In the genomic region with DNA sequence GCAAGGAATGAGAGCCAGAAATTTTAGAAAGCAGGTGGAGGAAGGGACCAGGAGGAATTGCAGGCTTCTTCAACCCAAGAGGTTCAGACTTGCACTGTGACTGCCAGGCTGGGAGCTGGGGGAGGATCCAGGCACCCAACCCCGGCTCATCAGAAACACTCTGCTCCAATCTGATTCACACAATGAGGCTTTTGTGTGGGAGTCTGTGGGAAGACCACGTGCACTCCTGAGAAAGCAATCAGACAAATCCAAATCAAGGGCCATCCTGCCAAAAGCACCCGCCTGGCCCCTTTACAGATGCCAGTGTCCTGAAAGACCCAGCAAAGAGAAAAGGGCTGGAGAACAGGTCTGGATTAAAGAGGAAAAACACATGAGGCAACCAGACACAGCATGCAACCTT, we compare ENCODE assay signal across 13 cellular contexts. TPM values are rescaled to one million over a fixed set of nuclear protein-coding genes. Genes with fewer than 3 reads are reported as not detected.
DNase-seq lines count a peak whose midpoint lies in the region; TF ChIP-seq lines count a peak whose summit lies in the region.
"Had no signal": no experiment of that assay in that cellular context is flagged by ENCODE, and none has a peak within 500 bp of the region (broad histone marks: within the 10 kb centered on the region; RNA-seq: fewer than 3 reads in every experiment).

No MANE protein-coding gene starts in this region.

- POLR2A ChIA-PET in PC-9 (lab: Charles Lee; ENCODE audit: unreplicated experiment) = no interaction called here

- H3K4me1 ChIP-seq in thyroid gland (peaks cover 14 to 17% of the 10 kb centered on the region in 2 donors), PC-9 (replicated peaks; ENCODE audit: insufficient read depth) (no peaks in the 10 kb centered on the region), spleen (peaks cover 0 to 32% (median 17%) of the 10 kb centered on the region in 6 donors)

- H3K4me3 ChIP-seq in thyroid gland (replicated peaks in 1 of 3) = no peak overlapping the region
- H3K4me3 ChIP-seq in PC-9 = no peak overlapping the region
- H3K4me3 ChIP-seq in spleen = no peak overlapping the region
- H3K4me3 ChIP-seq: hepatocyte had no signal

- H3K9me3 Mint-ChIP-seq in mesothelial cell of epicardium = no peaks in the 10 kb centered on the region
- H3K9me3 Mint-ChIP-seq: stimulated activated naive B cell treated with anti-CD40 and anti-IgM and Interleukin-4, amounts not matched to agents 10 μg/mL and 1 μg/mL and 100 μg/mL, for 72 hours had no signal

- no peak overlapping the region for H2AFZ ChIP-seq in PC-9
- H2AFZ ChIP-seq: hepatocyte had no signal

- no peak for TF ChIP-seq POLR2A in thyroid gland (IDR thresholded peaks at IDR 0.05)
- no peak for TF ChIP-seq POLR2A in spleen (IDR thresholded peaks at IDR 0.05)

- peak overlapping the region; percentile 66 for H3K27ac Mint-ChIP-seq in mesothelial cell of epicardium
- H3K27ac Mint-ChIP-seq: stimulated activated naive B cell treated with anti-CD40 and anti-IgM and Interleukin-4, amounts not matched to agents 10 μg/mL and 1 μg/mL and 100 μg/mL, for 72 hours had no signal

- no peak overlapping the region for H3K4me2 ChIP-seq in PC-9
- H3K4me2 ChIP-seq: hepatocyte had no signal

- H3K9me2 ChIP-seq in PC-9 (ENCODE audit: insufficient read depth) = no peaks in the 10 kb centered on the region

- no peaks in the 10 kb centered on the region for H3K27me3 ChIP-seq in thyroid gland
- no peaks in the 10 kb centered on the region for H3K27me3 ChIP-seq in PC-9 (ENCODE audit: insufficient read depth, low read depth)
- H3K27me3 ChIP-seq in spleen (replicated peaks in 1 of 7) = no peaks in the 10 kb centered on the region
- H3K27me3 ChIP-seq: hepatocyte had no signal

- H3K36me3 Mint-ChIP-seq in mesothelial cell of epicardium = peaks cover 3% of the 10 kb centered on the region

- H3K27ac ChIP-seq in thyroid gland = peak overlapping the region in 1 of 3 donors; percentile 48
- H3K27ac ChIP-seq in PC-9 = no peak overlapping the region
- peak overlapping the region in 4 of 8 donors; percentile 11 to 51 (median 36) for H3K27ac ChIP-seq in spleen
- H3K27ac ChIP-seq: hepatocyte had no signal

- H3K9me3 ChIP-seq in thyroid gland (no peaks in the 10 kb centered on the region), PC-9 (ENCODE audit: insufficient read depth, low read depth) (no peaks in the 10 kb centered on the region), spleen (no peaks in the 10 kb centered on the region)

- DNase-seq in NCI-H526 (lab: John Stamatoyannopoulos, UW) (peak; percentile 5 to 34), NCI-H526 treated with DMSO at 0.1 percent for 48 hours (lab: John Stamatoyannopoulos, UW) (no peak), epidermal melanocyte (ENCODE audit: insufficient read length, low spot score) (peak; percentile 86), mesothelial cell of epicardium (ENCODE audit: low spot score in 2 of 2, unreplicated experiment in 2 of 2) (no peak), thyroid gland (peak; percentile 72 to 88), PC-9 (no peak), spleen (no peak), T-helper 9 cell (no peak)
- DNase-seq: activated CD4-positive, alpha-beta T cell treated with anti-CD3 and anti-CD28 coated beads, Interleukin-2, amount 50 U/mL, for 48 hours; activated naive CD4-positive, alpha-beta T cell treated with Interleukin-2 at 50 U/mL for 16 hours; NCI-H82; stimulated activated naive B cell treated with anti-CD40 and anti-IgM and Interleukin-4, amounts not matched to agents 10 μg/mL and 1 μg/mL and 100 μg/mL, for 72 hours had no signal

- no TSS peak for BruUV-seq in PC-9 (replicated peaks; lab: Mats Ljungman, UMichigan)

- no peaks in the 10 kb centered on the region for H3K27me3 Mint-ChIP-seq in mesothelial cell of epicardium (ENCODE audit: low read depth)
- H3K27me3 Mint-ChIP-seq: stimulated activated naive B cell treated with anti-CD40 and anti-IgM and Interleukin-4, amounts not matched to agents 10 μg/mL and 1 μg/mL and 100 μg/mL, for 72 hours had no signal

- peaks cover 21% of the 10 kb centered on the region for H3K4me1 Mint-ChIP-seq in mesothelial cell of epicardium

- no peak overlapping the region for H3K4me3 Mint-ChIP-seq in mesothelial cell of epicardium
- H3K4me3 Mint-ChIP-seq: stimulated activated naive B cell treated with anti-CD40 and anti-IgM and Interleukin-4, amounts not matched to agents 10 μg/mL and 1 μg/mL and 100 μg/mL, for 72 hours had no signal

- WGBS in thyroid gland, 2 donors = 17 to 39% methylated on average over 3 of the region's 3 CpGs
- WGBS in spleen, 5 donors = 69 to 83% (median 78%) methylated on average over 3 of the region's 3 CpGs

- CTCF ChIA-PET in PC-9 (lab: Charles Lee) = no interaction called here

- TF ChIP-seq CTCF in mesothelial cell of epicardium (IDR thresholded peaks at IDR 0.05; ENCODE audit: unreplicated experiment) = no peak
- no peak for TF ChIP-seq CTCF in thyroid gland (IDR thresholded peaks at IDR 0.05)
- TF ChIP-seq CTCF in PC-9 (conservative IDR thresholded peaks at IDR 0.05) = no peak
- TF ChIP-seq CTCF in spleen (IDR thresholded peaks at IDR 0.05 in 8 of 11, conservative IDR thresholded peaks at IDR 0.05 in 3 of 11) = no peak

- no peaks in the 10 kb centered on the region for H4K20me1 ChIP-seq in PC-9 (ENCODE audit: insufficient read depth)

- no peaks in the 10 kb centered on the region for H3F3A ChIP-seq in PC-9 (ENCODE audit: insufficient read depth, low read depth)

- H3K79me2 ChIP-seq in PC-9 (ENCODE audit: low read depth) = no peaks in the 10 kb centered on the region

- intact Hi-C loops in thyroid gland (cut with DNase I) (no loop called here), PC-9 (cut with micrococcal nuclease; ENCODE audit: unreplicated experiment) (no loop called here), spleen (cut with DNase I; ENCODE audit: low total_unique reads) (no loop called here)

- H3K36me3 ChIP-seq in thyroid gland = no peaks in the 10 kb centered on the region
- no peaks in the 10 kb centered on the region for H3K36me3 ChIP-seq in PC-9 (ENCODE audit: low read depth)
- no peaks in the 10 kb centered on the region for H3K36me3 ChIP-seq in spleen

RNA-seq across cellular contexts. Expression of a gene that starts 16.0 kb away (rescaled TPM):
- total RNA-seq in mesothelial cell of epicardium (40.2 to 43.3 TPM (median 40.4 TPM) in 3 replicates), thyroid gland (10 to 100 TPM; 10.9 to 16.0 (median 15.4) TPM), PC-9 (2021) (43.0 and 49.6 TPM in 2 replicates), spleen (10 to 100 TPM; 22.0 to 59.3 (median 32.6) TPM)
- polyA plus RNA-seq in spleen = 10 to 100 TPM; 11.9 to 19.5 (median 19.2) TPM

Comparison
In these comparisons a context has a peak if more than half of its experiments do, and no peak if none do; other contexts are left out.
1. DNase-seq: peak in NCI-H526 (2 of 2), epidermal melanocyte (single experiment) and thyroid gland (2 of 2); none in NCI-H526 treated with DMSO at 0.1 percent for 48 hours (single experiment), mesothelial cell of epicardium (0 of 2), PC-9 (0 of 2), spleen (single experiment) and T-helper 9 cell (single experiment).